Comparison of ENCODE assay signal across 14 cellular contexts in genomic region chr19:49799798-49800376, GRCh38. TPM values are rescaled to one million over a fixed set of nuclear protein-coding genes. Genes with fewer than 3 reads are reported as not detected.
A peak's percentile ranks its signal among the peaks of the same experiment; 100 is the strongest.
DNase-seq lines count a peak whose midpoint lies in the region; ATAC-seq and TF ChIP-seq lines count a peak whose summit lies in the region.
"Had no signal": no experiment of that assay in that cellular context is flagged by ENCODE, and none has a peak within 500 bp of the region (broad histone marks: within the 10 kb centered on the region; RNA-seq: fewer than 3 reads in every experiment).

No MANE protein-coding gene starts in this region.

- ATAC-seq in CD4-positive, alpha-beta T cell (ENCODE audit: poor library complexity): peak; percentile 44
- peak; percentile 30 for ATAC-seq in T-helper 17 cell
- ATAC-seq: activated naive CD4-positive, alpha-beta T cell treated with anti-CD3 and anti-CD28 coated beads, Interleukin-2, amount 50 U/mL, for 72 hours; left cardiac atrium; naive thymus-derived CD8-positive, alpha-beta T cell had no signal

- peaks cover 77% of the 10 kb centered on the region for H3K36me3 Mint-ChIP-seq in CD4-positive, alpha-beta T cell (ENCODE audit: low read depth)
- no peaks in the 10 kb centered on the region for H3K36me3 Mint-ChIP-seq in T-helper 17 cell (ENCODE audit: low read depth)
- peaks cover 31% of the 10 kb centered on the region for H3K36me3 Mint-ChIP-seq in T-helper 2 cell treated with Interferon-gamma antibody and Interleukin-4, amounts not matched to agents 5 μg/mL and 100 μg/mL, for 36 hours (ENCODE audit: low read depth)

- H3K27me3 Mint-ChIP-seq in CD4-positive, alpha-beta T cell: no peaks in the 10 kb centered on the region
- no peaks in the 10 kb centered on the region for H3K27me3 Mint-ChIP-seq in T-helper 17 cell
- no peaks in the 10 kb centered on the region for H3K27me3 Mint-ChIP-seq in T-helper 2 cell treated with Interferon-gamma antibody and Interleukin-4, amounts not matched to agents 5 μg/mL and 100 μg/mL, for 36 hours (ENCODE audit: low read depth)
- H3K27me3 Mint-ChIP-seq: naive thymus-derived CD8-positive, alpha-beta T cell; T-cell had no signal

- no peak overlapping the region for H3K4me3 Mint-ChIP-seq in CD4-positive, alpha-beta T cell
- H3K4me3 Mint-ChIP-seq in T-helper 17 cell: no peak overlapping the region
- no peak overlapping the region for H3K4me3 Mint-ChIP-seq in T-helper 2 cell treated with Interferon-gamma antibody and Interleukin-4, amounts not matched to agents 5 μg/mL and 100 μg/mL, for 36 hours
- H3K4me3 Mint-ChIP-seq: naive thymus-derived CD8-positive, alpha-beta T cell; T-cell had no signal

- no peak overlapping the region for H3K27ac ChIP-seq in CD4-positive, alpha-beta T cell (ENCODE audit: low read depth, low read length)

- CTCF ChIA-PET in CD4-positive, alpha-beta T cell (lab: Charles Lee): no interaction called here

- intact Hi-C loops in CD4-positive, alpha-beta T cell (cut with DNase I, micrococcal nuclease): no loop called here

- H3K27me3 ChIP-seq in CD4-positive, alpha-beta T cell (ENCODE audit: control insufficient read depth, insufficient read depth, low read length): no peaks in the 10 kb centered on the region
- H3K27me3 ChIP-seq in MG63: no peaks in the 10 kb centered on the region

- POLR2A ChIA-PET in CD4-positive, alpha-beta T cell (lab: Charles Lee): no interaction called here

- no peak overlapping the region for H3K27ac Mint-ChIP-seq in CD4-positive, alpha-beta T cell
- no peak overlapping the region for H3K27ac Mint-ChIP-seq in T-helper 17 cell
- H3K27ac Mint-ChIP-seq in T-helper 2 cell treated with Interferon-gamma antibody and Interleukin-4, amounts not matched to agents 5 μg/mL and 100 μg/mL, for 36 hours: no peak overlapping the region
- H3K27ac Mint-ChIP-seq: activated naive CD4-positive, alpha-beta T cell treated with anti-CD3 and anti-CD28 coated beads, Interleukin-2, amount 50 U/mL, for 72 hours; T-cell had no signal

- TF ChIP-seq CTCF in CD4-positive, alpha-beta T cell (IDR thresholded peaks at IDR 0.05): no peak
- peak; percentile 30 for TF ChIP-seq CTCF in GM12864 (IDR thresholded peaks at IDR 0.05; ENCODE audit: low read depth, low read length, missing control alignments)

- DNase-seq in CD4-positive, alpha-beta T cell: peak in 2 of 10 experiments; percentile 16 to 22
- DNase-seq in GM12864 (ENCODE audit: low read depth) (no peak), T-helper 17 cell (no peak), iPS-NIHi7 (ENCODE audit: extremely low spot score) (peak; percentile 69), MG63 (no peak), middle frontal gyrus (ENCODE audit: extremely low spot score, low spot score) (no peak), pons (ENCODE audit: low spot score) (no peak)
- no peak for DNase-seq in T-helper 2 cell treated with Interferon-gamma antibody and Interleukin-4, amounts not matched to agents 5 μg/mL and 100 μg/mL, for 36 hours (ENCODE audit: low spot score)
- DNase-seq: Kasumi-1; left cardiac atrium; naive thymus-derived CD8-positive, alpha-beta T cell; NCI-H2081 treated with DMSO at 0.1 percent for 48 hours had no signal

- peaks cover 62% of the 10 kb centered on the region for H3K36me3 ChIP-seq in MG63

- no peaks in the 10 kb centered on the region for H3K9me3 ChIP-seq in CD4-positive, alpha-beta T cell (ENCODE audit: control insufficient read depth, low read length)
- H3K9me3 ChIP-seq in T-helper 17 cell (ENCODE audit: control insufficient read depth, low read length, poor library complexity, severe bottlenecking) (no peaks in the 10 kb centered on the region), MG63 (no peaks in the 10 kb centered on the region)

- H3K9me3 Mint-ChIP-seq in CD4-positive, alpha-beta T cell: no peaks in the 10 kb centered on the region
- H3K9me3 Mint-ChIP-seq in T-helper 2 cell treated with Interferon-gamma antibody and Interleukin-4, amounts not matched to agents 5 μg/mL and 100 μg/mL, for 36 hours: no peaks in the 10 kb centered on the region
- H3K9me3 Mint-ChIP-seq: activated naive CD4-positive, alpha-beta T cell treated with anti-CD3 and anti-CD28 coated beads, Interleukin-2, amount 50 U/mL, for 72 hours; naive thymus-derived CD8-positive, alpha-beta T cell; T-cell had no signal

- no peaks in the 10 kb centered on the region for H3K4me1 Mint-ChIP-seq in CD4-positive, alpha-beta T cell (ENCODE audit: low read depth)
- H3K4me1 Mint-ChIP-seq in T-helper 17 cell: no peaks in the 10 kb centered on the region
- no peaks in the 10 kb centered on the region for H3K4me1 Mint-ChIP-seq in T-helper 2 cell treated with Interferon-gamma antibody and Interleukin-4, amounts not matched to agents 5 μg/mL and 100 μg/mL, for 36 hours (ENCODE audit: low read depth)
- H3K4me1 Mint-ChIP-seq: naive thymus-derived CD8-positive, alpha-beta T cell; T-cell had no signal

- H3K4me3 ChIP-seq in GM12864 (ENCODE audit: low read depth, low read length): no peak overlapping the region
- no peak overlapping the region for H3K4me3 ChIP-seq in MG63

RNA-seq across cellular contexts. Expression of gene FUZ, which starts 13.2 kb away (rescaled TPM):
- total RNA-seq in CD4-positive, alpha-beta T cell: 10 to 100 TPM; 14.9 to 15.2 TPM
- total RNA-seq in T-helper 17 cell: 10 to 100 TPM; 29.4 to 30.7 TPM
- 8.2 and 31.4 TPM in 2 replicates for total RNA-seq in MG63 (2014; rRNA removed; shearing (Covaris generic); ENCODE audit: low replicate concordance)

RNA-seq across cellular contexts. Expression of gene MED25, which starts 18.2 kb away (rescaled TPM):
- total RNA-seq in CD4-positive, alpha-beta T cell: 10 to 100 TPM; 67.2 to 67.8 TPM
- 100 to 1,000 TPM in 1 of 2 donors, 10 to 100 TPM in 1; 94.8 to 108 TPM for total RNA-seq in T-helper 17 cell
- 27.6 and 45.1 TPM in 2 replicates for total RNA-seq in MG63 (2014; rRNA removed; shearing (Covaris generic); ENCODE audit: low replicate concordance)

RNA-seq across cellular contexts. Expression of gene AP2A1, which starts 33.1 kb away (rescaled TPM):
- total RNA-seq in CD4-positive, alpha-beta T cell: 10 to 100 TPM; 28.2 to 28.9 TPM
- 10 to 100 TPM; 43.3 to 51.5 TPM for total RNA-seq in T-helper 17 cell
- total RNA-seq in MG63 (2014; rRNA removed; shearing (Covaris generic); ENCODE audit: low replicate concordance): 83.8 and 115 TPM in 2 replicates

RNA-seq across cellular contexts. Expression of gene TSKS, which starts 36.8 kb away (rescaled TPM):
- 1 to 10 TPM; 2.1 to 2.9 TPM for total RNA-seq in CD4-positive, alpha-beta T cell
- total RNA-seq in T-helper 17 cell: 1 to 10 TPM in 1 of 2 donors, under 1 TPM in 1; 0.87 to 1.9 TPM
- not detected in 2 replicates for total RNA-seq in MG63 (2014; rRNA removed; shearing (Covaris generic); ENCODE audit: low replicate concordance)

RNA-seq across cellular contexts. Expression of gene PTOV1, which starts 51.1 kb away (rescaled TPM):
- total RNA-seq in CD4-positive, alpha-beta T cell: 100 to 1,000 TPM; 127 to 134 TPM
- total RNA-seq in T-helper 17 cell: 100 to 1,000 TPM; 125 to 162 TPM
- 45.1 and 96.1 TPM in 2 replicates for total RNA-seq in MG63 (2014; rRNA removed; shearing (Covaris generic); ENCODE audit: low replicate concordance)
